ENCODE assay signal across 8 cellular contexts in the genomic region with DNA sequence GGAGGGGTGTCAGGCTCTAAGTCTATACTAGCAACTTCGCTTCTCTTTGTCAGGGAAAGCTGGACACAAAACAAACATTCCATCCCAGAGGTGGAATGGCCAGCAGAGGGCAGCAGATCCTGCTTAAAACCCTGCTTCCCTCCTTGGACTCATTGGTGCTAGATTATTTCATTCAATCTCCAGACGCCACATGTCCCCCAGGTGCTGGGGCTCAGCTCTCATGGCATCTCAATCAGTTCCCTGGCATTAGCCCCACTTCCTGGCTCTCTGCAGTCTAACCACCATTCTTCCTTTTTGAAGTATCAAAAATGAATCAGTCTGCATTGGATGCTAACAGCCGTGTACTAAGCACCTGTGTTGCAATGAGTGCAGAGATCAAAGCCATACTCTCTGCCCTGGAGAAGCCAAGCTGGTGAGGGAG. TPM values are rescaled to one million over a fixed set of nuclear protein-coding genes. Genes with fewer than 3 reads are reported as not detected.
DNase-seq lines count a peak whose midpoint lies in the region; ATAC-seq and TF ChIP-seq lines count a peak whose summit lies in the region.

No MANE protein-coding gene starts in this region.

- H3K27ac Mint-ChIP-seq in CD8-positive, alpha-beta memory T cell: no peak overlapping the region
- H3K27ac Mint-ChIP-seq in activated naive CD4-positive, alpha-beta T cell treated with anti-CD3 and anti-CD28 coated beads, Interleukin-2, amount 10 ng/mL, durations not matched to agents 7 days and 5 days: no peak overlapping the region
- H3K27ac Mint-ChIP-seq in progenitor cell of endocrine pancreas: no peak overlapping the region

- peak in 3 of 5 donors; percentile 6 to 32 (median 30) for DNase-seq in CD8-positive, alpha-beta memory T cell
- no peak for DNase-seq in RWPE2 (ENCODE audit: low spot score)
- peak; percentile 68 for DNase-seq in activated naive CD4-positive, alpha-beta T cell treated with anti-CD3 and anti-CD28 coated beads, Interleukin-2, amount 10 ng/mL, durations not matched to agents 7 days and 5 days
- no peak for DNase-seq in Right ventricle myocardium inferior (ENCODE audit: missing footprints)
- DNase-seq in progenitor cell of endocrine pancreas (ENCODE audit: low spot score, unreplicated experiment): peak; percentile 56
- no peak for DNase-seq in vagina (ENCODE audit: extremely low spot score in 2 of 2)

- peaks cover 14 to 39% of the 10 kb centered on the region in 2 donors for H3K27me3 Mint-ChIP-seq in CD8-positive, alpha-beta memory T cell
- peaks cover 51% of the 10 kb centered on the region for H3K27me3 Mint-ChIP-seq in activated naive CD4-positive, alpha-beta T cell treated with anti-CD3 and anti-CD28 coated beads, Interleukin-2, amount 10 ng/mL, durations not matched to agents 7 days and 5 days
- H3K27me3 Mint-ChIP-seq in progenitor cell of endocrine pancreas: peaks cover 49% of the 10 kb centered on the region

- H3K4me3 Mint-ChIP-seq in CD8-positive, alpha-beta memory T cell: no peak overlapping the region
- no peak overlapping the region for H3K4me3 Mint-ChIP-seq in activated naive CD4-positive, alpha-beta T cell treated with anti-CD3 and anti-CD28 coated beads, Interleukin-2, amount 10 ng/mL, durations not matched to agents 7 days and 5 days
- H3K4me3 Mint-ChIP-seq in progenitor cell of endocrine pancreas (ENCODE audit: low read depth): no peak overlapping the region

- H3K27me3 ChIP-seq in CD8-positive, alpha-beta memory T cell (ENCODE audit: insufficient read depth, low read length, poor library complexity, severe bottlenecking): peaks cover 3% of the 10 kb centered on the region
- H3K27me3 ChIP-seq in RWPE2 (ENCODE audit: insufficient read depth, poor library complexity, severe bottlenecking) (no peaks in the 10 kb centered on the region), vagina (no peaks in the 10 kb centered on the region)

- no peaks in the 10 kb centered on the region for H3K9me3 Mint-ChIP-seq in CD8-positive, alpha-beta memory T cell
- no peaks in the 10 kb centered on the region for H3K9me3 Mint-ChIP-seq in activated naive CD4-positive, alpha-beta T cell treated with anti-CD3 and anti-CD28 coated beads, Interleukin-2, amount 10 ng/mL, durations not matched to agents 7 days and 5 days
- H3K9me3 Mint-ChIP-seq in progenitor cell of endocrine pancreas (ENCODE audit: low read depth): no peaks in the 10 kb centered on the region

- POLR2A ChIA-PET in CD8-positive, alpha-beta memory T cell (lab: Charles Lee): no interaction called here

- no peak overlapping the region for H3K27ac ChIP-seq in CD8-positive, alpha-beta memory T cell (ENCODE audit: low read depth, low read length)
- H3K27ac ChIP-seq in RWPE2 (ENCODE audit: poor library complexity, severe bottlenecking) (no peak overlapping the region), vagina (no peak overlapping the region)

- H3K4me1 Mint-ChIP-seq in CD8-positive, alpha-beta memory T cell: no peaks in the 10 kb centered on the region
- peaks cover 3% of the 10 kb centered on the region for H3K4me1 Mint-ChIP-seq in activated naive CD4-positive, alpha-beta T cell treated with anti-CD3 and anti-CD28 coated beads, Interleukin-2, amount 10 ng/mL, durations not matched to agents 7 days and 5 days
- H3K4me1 Mint-ChIP-seq in progenitor cell of endocrine pancreas (ENCODE audit: low read depth): peaks cover 5% of the 10 kb centered on the region

- ATAC-seq in HG02852 (IDR thresholded peaks at IDR 0.05; ENCODE audit: unreplicated experiment): peak; percentile 48
- ATAC-seq in RWPE2 (ENCODE audit: low read depth): peak; percentile 76
- peak; percentile 59 for ATAC-seq in Right ventricle myocardium inferior
- no peak for ATAC-seq in GM21825 (IDR thresholded peaks at IDR 0.05; ENCODE audit: unreplicated experiment)

- CTCF ChIA-PET in CD8-positive, alpha-beta memory T cell (lab: Charles Lee): interaction anchor here (0.8 to 3.9 kb wide), 8 partner anchors 9 to 48 kb away, joined by 3 to 17 read pairs (median 4); no protein-coding TSS in a partner anchor
- CTCF ChIA-PET in activated naive CD4-positive, alpha-beta T cell treated with anti-CD3 and anti-CD28 coated beads, Interleukin-2, amount 10 ng/mL, durations not matched to agents 7 days and 5 days (lab: Charles Lee): interaction anchor here (0.7 to 6.5 kb wide), 11 partner anchors 9 to 303 kb away, joined by 3 to 39 read pairs (median 4); a partner anchor contains a TSS

- H3K9me3 ChIP-seq in CD8-positive, alpha-beta memory T cell (ENCODE audit: low read length): no peaks in the 10 kb centered on the region
- no peaks in the 10 kb centered on the region for H3K9me3 ChIP-seq in RWPE2 (ENCODE audit: severe bottlenecking)
- no peaks in the 10 kb centered on the region for H3K9me3 ChIP-seq in vagina

- H3K36me3 Mint-ChIP-seq in CD8-positive, alpha-beta memory T cell: no peaks in the 10 kb centered on the region
- H3K36me3 Mint-ChIP-seq in activated naive CD4-positive, alpha-beta T cell treated with anti-CD3 and anti-CD28 coated beads, Interleukin-2, amount 10 ng/mL, durations not matched to agents 7 days and 5 days: no peaks in the 10 kb centered on the region
- H3K36me3 Mint-ChIP-seq in progenitor cell of endocrine pancreas (ENCODE audit: insufficient read depth): no peaks in the 10 kb centered on the region

- intact Hi-C loops in Right ventricle myocardium inferior (cut with DNase I) (loop anchor here (5.0 kb wide), 1 partner anchor 361 kb away; no protein-coding TSS in a partner anchor), vagina (cut with DNase I) (no loop called here)

- TF ChIP-seq CTCF in RWPE2 (IDR thresholded peaks at IDR 0.05; ENCODE audit: poor library complexity, severe bottlenecking) (peak; percentile 90), progenitor cell of endocrine pancreas (IDR thresholded peaks at IDR 0.05; ENCODE audit: unreplicated experiment) (peak; percentile 94), vagina (IDR thresholded peaks at IDR 0.05) (peak; percentile 55 to 57 (median 56))

- H3K4me3 ChIP-seq in CD8-positive, alpha-beta memory T cell (ENCODE audit: low read length): no peak overlapping the region
- H3K4me3 ChIP-seq in RWPE2 (ENCODE audit: severe bottlenecking) (no peak overlapping the region), vagina (no peak overlapping the region)

- no peak for TF ChIP-seq POLR2A in vagina (IDR thresholded peaks at IDR 0.05)

- peaks cover 4% of the 10 kb centered on the region for H3K4me1 ChIP-seq in CD8-positive, alpha-beta memory T cell (ENCODE audit: insufficient read depth, low read length)
- H3K4me1 ChIP-seq in RWPE2 (ENCODE audit: insufficient read depth, poor library complexity, severe bottlenecking): no peaks in the 10 kb centered on the region
- H3K4me1 ChIP-seq in vagina: no peaks in the 10 kb centered on the region

- no peaks in the 10 kb centered on the region for H3K36me3 ChIP-seq in CD8-positive, alpha-beta memory T cell (ENCODE audit: insufficient read depth, low read length)
- H3K36me3 ChIP-seq in RWPE2 (ENCODE audit: low read depth): no peaks in the 10 kb centered on the region
- no peaks in the 10 kb centered on the region for H3K36me3 ChIP-seq in vagina

RNA-seq across cellular contexts. Expression of a gene that starts 8.1 kb away (rescaled TPM):
- total RNA-seq in CD8-positive, alpha-beta memory T cell: not detected
- polyA plus RNA-seq in CD8-positive, alpha-beta memory T cell: not detected
- total RNA-seq in Right ventricle myocardium inferior (239 TPM), progenitor cell of endocrine pancreas (22.1 and 22.3 TPM in 2 replicates), vagina (10.8 TPM)

RNA-seq across cellular contexts. Expression of a gene that starts 38.2 kb away (rescaled TPM):
- total RNA-seq in CD8-positive, alpha-beta memory T cell: not detected
- polyA plus RNA-seq in CD8-positive, alpha-beta memory T cell: not detected
- total RNA-seq in Right ventricle myocardium inferior: not detected
- total RNA-seq in progenitor cell of endocrine pancreas: not detected in 2 replicates
- total RNA-seq in vagina: not detected

RNA-seq across cellular contexts. Expression of a gene that starts 47.1 kb away (rescaled TPM):
- 1 to 10 TPM; 4.3 to 4.9 TPM for total RNA-seq in CD8-positive, alpha-beta memory T cell
- 0.33 TPM for polyA plus RNA-seq in CD8-positive, alpha-beta memory T cell
- 2.7 TPM for total RNA-seq in Right ventricle myocardium inferior
- total RNA-seq in progenitor cell of endocrine pancreas: 0.71 and 0.81 TPM in 2 replicates
- total RNA-seq in vagina: 9.6 TPM

RNA-seq across cellular contexts. Expression of a gene that starts 51.6 kb away (rescaled TPM):
- total RNA-seq in CD8-positive, alpha-beta memory T cell: not detected
- polyA plus RNA-seq in CD8-positive, alpha-beta memory T cell: not detected
- total RNA-seq in Right ventricle myocardium inferior (not detected), progenitor cell of endocrine pancreas (not detected in 2 replicates), vagina (not detected)

Comparison
In these comparisons a context has a peak if more than half of its experiments do, and no peak if none do; other contexts are left out.
1. DNase-seq: peak in CD8-positive, alpha-beta memory T cell (3 of 5), activated naive CD4-positive, alpha-beta T cell treated with anti-CD3 and anti-CD28 coated beads, Interleukin-2, amount 10 ng/mL, durations not matched to agents 7 days and 5 days (single experiment) and progenitor cell of endocrine pancreas (single experiment); none in RWPE2 (single experiment), Right ventricle myocardium inferior (single experiment) and vagina (0 of 2).
2. RNA of a gene that starts 8.1 kb away (total RNA-seq): 239 TPM in Right ventricle myocardium inferior (single experiment), 22.1 to 22.3 TPM in progenitor cell of endocrine pancreas and 10.8 TPM in vagina (single experiment); not detected in CD8-positive, alpha-beta memory T cell; every median in the first group is over 10 times any median in the second.
3. Peak in every context shown above with its lines, with median percentiles within 50 percentile points of each other: CTCF ChIP-seq.